Comparison of ENCODE assay signal across 18 cellular contexts in genomic region chr2:180715044-180715443, GRCh38.
"Had no signal": no experiment of that assay in that cellular context is flagged by ENCODE, and none has a peak within 500 bp of the region (broad histone marks: within the 10 kb centered on the region; RNA-seq: fewer than 3 reads in every experiment).

No MANE protein-coding gene starts in this region.

- H3K4me3 ChIP-seq: colonic mucosa, heart right ventricle, spleen, tibial nerve, vagina had no signal

- ATAC-seq: activated CD8-positive, alpha-beta T cell treated with anti-CD3 and anti-CD28 coated beads, Interleukin-2, amount 10 ng/mL, durations not matched to agents 7 days and 5 days; heart right ventricle; left ventricle myocardium superior; sciatic nerve; stimulated activated naive B cell treated with anti-CD40 and anti-IgM and Interleukin-4, amounts not matched to agents 10 μg/mL and 1 μg/mL and 100 μg/mL, for 72 hours; WTC11 had no signal

- H3K36me3 ChIP-seq: colonic mucosa, heart right ventricle, spleen, tibial nerve, vagina had no signal

- DNase-seq: activated CD4-positive, alpha-beta T cell treated with anti-CD3 and anti-CD28 coated beads for 48 hours; activated CD8-positive, alpha-beta T cell treated with anti-CD3 and anti-CD28 coated beads, Interleukin-2, amount 10 ng/mL, durations not matched to agents 7 days and 5 days; activated naive CD4-positive, alpha-beta T cell treated with anti-CD3 and anti-CD28 coated beads for 36 hours; caudate nucleus; colonic mucosa; heart right ventricle; kidney; left ventricle myocardium superior; mesendoderm; occipital lobe; spleen; stimulated activated CD4-positive, alpha-beta T cell treated with anti-CD3 and anti-CD28 coated beads, Interleukin-1b, Interleukin-23, amount 100 ng/mL, for 48 hours; stimulated activated naive B cell treated with anti-CD40 and anti-IgM and Interleukin-4, amounts not matched to agents 10 μg/mL and 1 μg/mL and 100 μg/mL, for 72 hours had no signal

- H3K27me3 ChIP-seq: colonic mucosa, spleen, tibial nerve, vagina had no signal

- FAIRE-seq: frontal cortex, kidney had no signal

- H3K27ac ChIP-seq: colonic mucosa, heart right ventricle, spleen, tibial nerve, vagina had no signal

- H3K9me3 ChIP-seq: colonic mucosa, vagina had no signal

- H3K4me1 ChIP-seq: colonic mucosa, heart right ventricle, spleen, tibial nerve, vagina had no signal
